8 cellular contexts compared by ENCODE assay signal in the genomic region with DNA sequence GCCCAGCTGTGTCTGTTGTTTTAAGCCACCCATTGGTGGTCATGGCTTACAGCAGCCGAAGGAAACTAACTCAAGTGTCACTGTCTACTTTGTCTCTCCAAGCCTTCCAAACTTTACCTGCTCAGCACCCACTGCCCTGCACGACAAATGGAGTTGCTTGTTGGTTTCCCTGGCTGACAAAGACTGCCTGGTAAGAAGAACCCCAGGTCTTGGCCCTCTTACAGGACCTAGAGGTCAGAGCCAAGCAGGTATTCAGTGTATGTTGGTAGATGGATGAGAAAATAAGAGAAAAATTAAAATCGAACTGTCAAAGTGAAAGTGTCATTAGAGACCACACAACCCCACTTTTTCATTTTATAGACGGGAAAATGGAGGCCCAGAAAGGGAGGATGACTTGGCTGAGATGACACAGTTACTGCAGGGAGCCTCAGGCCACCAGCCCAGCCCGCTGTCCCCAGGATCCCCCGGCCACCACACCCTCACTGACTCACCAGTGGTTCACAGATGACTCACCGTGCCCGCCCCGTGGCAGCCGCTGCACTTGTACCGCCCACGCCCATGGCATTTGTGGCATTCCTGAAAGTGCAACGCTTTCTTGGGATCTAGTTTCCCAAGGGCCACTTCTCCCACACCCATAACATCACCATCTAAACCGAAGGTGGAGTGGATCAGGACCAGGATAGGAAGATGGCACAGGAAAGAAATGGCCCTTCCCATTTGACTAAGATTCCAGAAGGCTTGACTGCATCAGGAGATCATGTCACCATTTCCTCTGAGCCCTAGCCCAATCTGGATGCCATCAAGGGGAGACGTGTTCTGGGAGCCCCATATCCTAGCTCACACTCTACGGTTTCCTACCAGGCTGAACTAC. TPM values are rescaled to one million over a fixed set of nuclear protein-coding genes. Genes with fewer than 3 reads are reported as not detected.
DNase-seq lines count a peak whose midpoint lies in the region; ATAC-seq and TF ChIP-seq lines count a peak whose summit lies in the region.

No MANE protein-coding gene starts in this region.

- no peaks in the 10 kb centered on the region for H3K9me3 Mint-ChIP-seq in activated T-cell treated with anti-CD3 and anti-CD28 coated beads, Interleukin-2, amount 50 U/mL, for 24 hours
- H3K9me3 Mint-ChIP-seq in immature natural killer cell = no peaks in the 10 kb centered on the region

- intact Hi-C loops in IMR-90 (cut with micrococcal nuclease) = no loop called here

- POLR2A ChIA-PET in AG04450 (lab: Yijun Ruan, JAX) (no interaction called here), IMR-90 (lab: Charles Lee; ENCODE audit: unreplicated experiment) (no interaction called here)

- H2BK120ac ChIP-seq in IMR-90 (ENCODE audit: low read depth, low read length) = peak overlapping the region; percentile 92

- peaks cover 10% of the 10 kb centered on the region; the same call in 1 of the 2 replicates for H3K9me1 ChIP-seq in IMR-90 (ENCODE audit: insufficient read depth, low read length)

- H4K20me1 ChIP-seq in IMR-90 (ENCODE audit: insufficient read depth, low read length) = no peaks in the 10 kb centered on the region

- no peak overlapping the region for H3K4me3 Mint-ChIP-seq in activated T-cell treated with anti-CD3 and anti-CD28 coated beads, Interleukin-2, amount 50 U/mL, for 24 hours
- peak overlapping the region in 1 of 5 donors; percentile 48 for H3K4me3 Mint-ChIP-seq in immature natural killer cell

- peak overlapping the region; percentile 31 for H3K27ac ChIP-seq in AG04450 (ENCODE audit: low read depth, low read length)
- H3K27ac ChIP-seq in IMR-90 (ENCODE audit: insufficient read depth, low read length) = no peak overlapping the region; the same call in 1 of the 2 replicates

- peak overlapping the region; percentile 78 for H2BK15ac ChIP-seq in IMR-90 (ENCODE audit: low read depth, low read length)

- no peak for TF ChIP-seq RAD21 in IMR-90 (IDR thresholded peaks at IDR 0.05; ENCODE audit: low read length)

- H3K23ac ChIP-seq in IMR-90 (ENCODE audit: low read depth, low read length) = peak overlapping the region; percentile 14; the same call in 1 of the 2 replicates

- CTCF ChIA-PET in AG04450 (lab: Charles Lee) = interaction anchor here (0.8 to 10.6 kb wide), 7 partner anchors 8 to 212 kb away, joined by 4 to 159 read pairs (median 4); no protein-coding TSS in a partner anchor
- CTCF ChIA-PET in IMR-90 (lab: Yijun Ruan, JAX) = interaction anchor here (0.8 kb wide), 1 partner anchor 34 kb away, joined by 3 read pairs; no protein-coding TSS in a partner anchor

- H3K4me3 ChIP-seq in AG04450 (ENCODE audit: low read depth, low read length) (no peak overlapping the region), IMR-90 (ENCODE audit: insufficient read depth, low read depth, low read length) (no peak overlapping the region)

- TF ChIP-seq CTCF in AG04450 (IDR thresholded peaks at IDR 0.05; ENCODE audit: low read depth, low read length) = no peak
- no peak for TF ChIP-seq CTCF in IMR-90 (conservative IDR thresholded peaks at IDR 0.05; ENCODE audit: low read depth, low read length)

- H3K27me3 ChIP-seq in AG04450 (ENCODE audit: control insufficient read depth, insufficient read depth, low read length) (no peaks in the 10 kb centered on the region), IMR-90 (ENCODE audit: control insufficient read depth, insufficient read depth, low read length) (peaks cover 2% of the 10 kb centered on the region; the same call in 1 of the 2 replicates)

- in situ Hi-C loops in IMR-90 (cut with MboI; ENCODE audit: low sequenced_read_pairs) = no loop called here

- no peak overlapping the region for H3K4me2 ChIP-seq in IMR-90 (ENCODE audit: low read depth, low read length)

- dilution Hi-C loops in IMR-90 (cut with HindIII; ENCODE audit: low sequenced_read_pairs, unreplicated experiment) = no loop called here

- peaks cover 5% of the 10 kb centered on the region for H3K9me3 ChIP-seq in AG04450 (ENCODE audit: control insufficient read depth, insufficient read depth, low read length)
- no peaks in the 10 kb centered on the region for H3K9me3 ChIP-seq in IMR-90 (ENCODE audit: control insufficient read depth, insufficient read depth, low read length)

- no peaks in the 10 kb centered on the region for H3K36me3 Mint-ChIP-seq in activated T-cell treated with anti-CD3 and anti-CD28 coated beads, Interleukin-2, amount 50 U/mL, for 24 hours (ENCODE audit: low read depth)
- no peaks in the 10 kb centered on the region for H3K36me3 Mint-ChIP-seq in immature natural killer cell

- H4K5ac ChIP-seq in IMR-90 (ENCODE audit: low read depth, low read length) = peak overlapping the region; percentile 94; the same call in 1 of the 2 replicates

- DNase-seq in AG04450 (ENCODE audit: low read depth, low spot score) = peak; percentile 30
- peak; percentile 86 for DNase-seq in IMR-90
- DNase-seq in activated T-cell treated with anti-CD3 and anti-CD28 coated beads, Interleukin-2, amount 50 U/mL, for 24 hours = peak; percentile 34
- peak in 2 of 3 donors; percentile 6 to 22 for DNase-seq in immature natural killer cell
- DNase-seq in stimulated activated CD8-positive, alpha-beta memory T cell treated with anti-CD3 and anti-CD28 coated beads, Interleukin-15, amount 100 ng/mL, for 1 hour (ENCODE audit: low read depth) = peak; percentile 24

- H2BK20ac ChIP-seq in IMR-90 (ENCODE audit: low read depth, low read length) = peak overlapping the region; percentile 86

- TF ChIP-seq POLR2A in IMR-90 (IDR thresholded peaks at IDR 0.05; ENCODE audit: low read depth, low read length) = no peak

- H4K91ac ChIP-seq in IMR-90 (ENCODE audit: insufficient read depth, low read depth, low read length) = peak overlapping the region; percentile 94

- H3K9ac ChIP-seq in IMR-90 (ENCODE audit: low read depth, low read length) = no peak overlapping the region

- H3K56ac ChIP-seq in IMR-90 (ENCODE audit: extremely low read depth, insufficient read depth, low read length) = 0 out of 2 replicates have a peak overlapping the region, but pooled peaks have one; percentile 16

- peaks cover 14% of the 10 kb centered on the region for H3K4me1 ChIP-seq in IMR-90 (ENCODE audit: control insufficient read depth, insufficient read depth, low read length)

- ATAC-seq in GM19035 (IDR thresholded peaks at IDR 0.05; ENCODE audit: unreplicated experiment) = peak; percentile 82
- peak; percentile 63 for ATAC-seq in IMR-90 (ENCODE audit: low read depth)
- ATAC-seq in HG03139 (IDR thresholded peaks at IDR 0.05; ENCODE audit: unreplicated experiment) = no peak
- ATAC-seq in HG02610 (IDR thresholded peaks at IDR 0.05; ENCODE audit: unreplicated experiment) = no peak

- H2AK9ac ChIP-seq in IMR-90 (replicated peaks; ENCODE audit: low read depth, low read length, poor library complexity) = peak overlapping the region; percentile 82

- no peaks in the 10 kb centered on the region for H3K79me1 ChIP-seq in IMR-90 (ENCODE audit: low read depth in 1 of 2, low read length in 2 of 2)

- peak overlapping the region; percentile 20 to 66 for H4K8ac ChIP-seq in IMR-90 (ENCODE audit: low read depth in 2 of 2, low read length in 2 of 2)

- H3K4me1 Mint-ChIP-seq in activated T-cell treated with anti-CD3 and anti-CD28 coated beads, Interleukin-2, amount 50 U/mL, for 24 hours (ENCODE audit: low read depth) = peaks cover 5% of the 10 kb centered on the region
- no peaks in the 10 kb centered on the region for H3K4me1 Mint-ChIP-seq in immature natural killer cell

- H3K14ac ChIP-seq in IMR-90 (replicated peaks; ENCODE audit: low read depth, low read length) = peak overlapping the region; percentile 62

- 60% methylated on average over 2 of the region's 16 CpGs; no CpG with 5 or more reads in 1 of the 2 experiments for WGBS in IMR-90 (ENCODE audit: extremely low coverage in 2 of 2, insufficient read length in 1 of 2), 2 experiments

- peak overlapping the region; percentile 76 for H2AK5ac ChIP-seq in IMR-90 (ENCODE audit: low read depth, low read length)

- peak overlapping the region; percentile 85; the same call in 1 of the 2 replicates for H3K18ac ChIP-seq in IMR-90 (ENCODE audit: low read depth, low read length)

- no peak overlapping the region for H3K27ac Mint-ChIP-seq in activated T-cell treated with anti-CD3 and anti-CD28 coated beads, Interleukin-2, amount 50 U/mL, for 24 hours
- no peak overlapping the region for H3K27ac Mint-ChIP-seq in immature natural killer cell

- no peaks in the 10 kb centered on the region for H3K36me3 ChIP-seq in IMR-90 (ENCODE audit: control insufficient read depth, insufficient read depth, low read length)

- peak overlapping the region; percentile 89 for H3K4ac ChIP-seq in IMR-90 (ENCODE audit: low read depth, low read length)

- peak overlapping the region; percentile 58 for H2AFZ ChIP-seq in IMR-90 (replicated peaks; ENCODE audit: low read length, poor library complexity)

- peaks cover 13% of the 10 kb centered on the region for H3K27me3 Mint-ChIP-seq in activated T-cell treated with anti-CD3 and anti-CD28 coated beads, Interleukin-2, amount 50 U/mL, for 24 hours
- H3K27me3 Mint-ChIP-seq in immature natural killer cell (ENCODE audit: low read depth in 3 of 3) = peaks cover 1 to 7% (median 3%) of the 10 kb centered on the region in 3 donors

- BruUV-seq in IMR-90 (replicated peaks; lab: Mats Ljungman, UMichigan) = no TSS peak

- peak overlapping the region; percentile 88 for H2BK5ac ChIP-seq in IMR-90 (ENCODE audit: low read depth, low read length, poor library complexity, severe bottlenecking)

TF ChIP-seq in IMR-90, 13 proteins besides CTCF, POLR2A, EP300 and RAD21 (continues in another document):
- TF ChIP-seq, protein P1, sequence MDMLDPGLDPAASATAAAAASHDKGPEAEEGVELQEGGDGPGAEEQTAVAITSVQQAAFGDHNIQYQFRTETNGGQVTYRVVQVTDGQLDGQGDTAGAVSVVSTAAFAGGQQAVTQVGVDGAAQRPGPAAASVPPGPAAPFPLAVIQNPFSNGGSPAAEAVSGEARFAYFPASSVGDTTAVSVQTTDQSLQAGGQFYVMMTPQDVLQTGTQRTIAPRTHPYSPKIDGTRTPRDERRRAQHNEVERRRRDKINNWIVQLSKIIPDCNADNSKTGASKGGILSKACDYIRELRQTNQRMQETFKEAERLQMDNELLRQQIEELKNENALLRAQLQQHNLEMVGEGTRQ (IDR thresholded peaks at IDR 0.05; ENCODE audit: low read depth, low read length) = 0 out of 2 replicates have a peak, but pooled peaks have one; percentile 4
- TF ChIP-seq FOS (IDR thresholded peaks at IDR 0.05; ENCODE audit: low read depth, low read length) = peak; percentile 99
- TF ChIP-seq SMC3 (IDR thresholded peaks at IDR 0.05; ENCODE audit: low read depth, low read length) = no peak
- TF ChIP-seq RFX5 (IDR thresholded peaks at IDR 0.05; ENCODE audit: low read depth, low read length) = no peak
- no peak for TF ChIP-seq MXI1 (IDR thresholded peaks at IDR 0.05; ENCODE audit: borderline replicate concordance, low read depth, low read length)

RNA-seq across cellular contexts. Expression of a gene that starts 15.2 kb away (rescaled TPM):
- polyA plus RNA-seq in AG04450 (2011; rRNA removed) = 0.09 and 0.12 TPM in 2 replicates
- polyA minus RNA-seq in AG04450 (2011; rRNA and poly(A)+ RNA removed) = 0.28 TPM in 1 of 2 replicates, not detected in the other
- under 0.01 TPM in 1 of 2 replicates, not detected in the other for total RNA-seq in IMR-90 (2012; rRNA removed)
- polyA plus RNA-seq in IMR-90 (2012; rRNA removed) = 0.10 TPM in 2 replicates
- polyA plus RNA-seq in IMR-90 (2012; cell fraction: cytosol; rRNA removed) = not detected in 2 replicates
- polyA plus RNA-seq in IMR-90 (2012; cell fraction: nucleus; rRNA removed; ENCODE audit: low replicate concordance) = 0.32 and 0.66 TPM in 2 replicates
- not detected for polyA plus RNA-seq in immature natural killer cell

Comparison
In these comparisons a context has a peak if more than half of its experiments do, and no peak if none do; other contexts are left out.
1. DNase-seq: peak in every context shown above with its lines; median percentile 86 in IMR-90; 34 in activated T-cell treated with anti-CD3 and anti-CD28 coated beads, Interleukin-2, amount 50 U/mL, for 24 hours; 30 in AG04450; 24 in stimulated activated CD8-positive, alpha-beta memory T cell treated with anti-CD3 and anti-CD28 coated beads, Interleukin-15, amount 100 ng/mL, for 1 hour; 14 in immature natural killer cell.
2. ATAC-seq: peak in GM19035 (single experiment) and IMR-90 (single experiment); none in HG03139 (single experiment) and HG02610 (single experiment).